7 cellular contexts compared by ENCODE assay signal in the genomic region with DNA sequence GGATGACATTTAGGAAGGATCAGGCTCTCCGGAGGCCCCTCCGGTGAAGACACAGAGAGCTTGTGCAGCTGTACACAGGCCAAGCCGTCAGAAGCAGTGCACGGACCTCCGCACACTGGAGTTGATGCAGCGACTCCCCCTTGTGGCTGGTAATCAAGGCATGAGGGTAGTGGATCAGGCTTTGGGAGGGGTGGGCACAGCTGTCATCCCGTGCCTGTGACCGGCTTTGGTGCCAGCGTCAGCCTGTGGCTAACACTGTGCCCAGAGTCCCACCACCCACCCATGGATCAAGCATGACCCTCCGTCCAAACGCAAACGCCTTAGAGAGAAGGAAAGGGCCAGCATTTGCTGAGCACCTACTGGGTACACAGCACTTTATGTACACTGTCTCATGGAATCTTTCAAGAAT. TPM values are rescaled to one million over a fixed set of nuclear protein-coding genes. Genes with fewer than 3 reads are reported as not detected.
DNase-seq lines count a peak whose midpoint lies in the region; ATAC-seq, FAIRE-seq and TF ChIP-seq lines count a peak whose summit lies in the region.

No MANE protein-coding gene starts in this region.

- H4K20me1 ChIP-seq in KMS-11 (ENCODE audit: insufficient read depth): no peaks in the 10 kb centered on the region

- H3K9ac ChIP-seq in KMS-11: no peak overlapping the region

- no peak overlapping the region for H3K27ac ChIP-seq in KMS-11

- no peaks in the 10 kb centered on the region for H3K79me2 ChIP-seq in KMS-11 (ENCODE audit: insufficient read depth, low read depth)

- ATAC-seq in HG02763 (IDR thresholded peaks at IDR 0.05; ENCODE audit: unreplicated experiment): no peak

- no peak overlapping the region for H3K4me3 ChIP-seq in KMS-11 (IDR thresholded peaks at IDR 0.05; ENCODE audit: insufficient read depth, low read depth, low read length)
- no peak overlapping the region for H3K4me3 ChIP-seq in bronchial epithelial cell (ENCODE audit: low read depth, low read length)

- peak; percentile 64 for DNase-seq in GM10266 (ENCODE audit: extremely low spot score)
- peak; percentile 35 to 50 for DNase-seq in SW 1271 (lab: John Stamatoyannopoulos, UW)
- peak; percentile 42 for DNase-seq in bronchial epithelial cell (ENCODE audit: low read depth)
- peak; percentile 58 for DNase-seq in kidney tubule cell (ENCODE audit: low spot score)
- DNase-seq in stimulated activated CD4-positive, alpha-beta T cell treated with anti-CD3 and anti-CD28 coated beads, Interleukin-4, amount 100 ng/mL, for 24 hours: peak; percentile 41

- no peak overlapping the region for H2AFZ ChIP-seq in KMS-11 (ENCODE audit: low read depth)

- H3K27me3 ChIP-seq in KMS-11 (ENCODE audit: insufficient read depth, low read depth) (peaks cover 5% of the 10 kb centered on the region; the same call in 1 of the 2 replicates), bronchial epithelial cell (ENCODE audit: control insufficient read depth, insufficient read depth, low read length) (peaks cover 4% of the 10 kb centered on the region)

- H3K4me1 ChIP-seq in KMS-11 (ENCODE audit: low read depth, poor library complexity, severe bottlenecking): no peaks in the 10 kb centered on the region

- TF ChIP-seq CTCF in GM10266 (IDR thresholded peaks at IDR 0.05; ENCODE audit: control insufficient read depth, insufficient read depth, low read depth, missing control alignments): peak; percentile 54
- peak; percentile 48 for TF ChIP-seq CTCF in KMS-11 (conservative IDR thresholded peaks at IDR 0.05; ENCODE audit: low read depth, low read length)
- peak; percentile 87 for TF ChIP-seq CTCF in bronchial epithelial cell (IDR thresholded peaks at IDR 0.05; ENCODE audit: insufficient read depth, low read length, severe bottlenecking)

- FAIRE-seq in bronchial epithelial cell (lab: Jason Lieb, UNC): peak; percentile 58

- no peak overlapping the region for H3K4me2 ChIP-seq in KMS-11

- H3K36me3 ChIP-seq in KMS-11 (ENCODE audit: insufficient read depth): no peaks in the 10 kb centered on the region
- no peaks in the 10 kb centered on the region for H3K36me3 ChIP-seq in bronchial epithelial cell (ENCODE audit: control insufficient read depth, insufficient read depth, low read length)

RNA-seq across cellular contexts. Expression of a gene that starts 8.2 kb away (rescaled TPM):
- total RNA-seq in bronchial epithelial cell: under 0.01 TPM in 2 replicates
